24 cellular contexts compared by ENCODE assay signal in genomic region chr4:80014531-80014930, GRCh38. TPM values are rescaled to one million over a fixed set of nuclear protein-coding genes. Genes with fewer than 3 reads are reported as not detected.
DNase-seq lines count a peak whose midpoint lies in the region; ATAC-seq, FAIRE-seq and TF ChIP-seq lines count a peak whose summit lies in the region.
"Had no signal": no experiment of that assay in that cellular context is flagged by ENCODE, and none has a peak within 500 bp of the region (broad histone marks: within the 10 kb centered on the region; RNA-seq: fewer than 3 reads in every experiment).

No MANE protein-coding gene starts in this region.

- H3K9me3 ChIP-seq in astrocyte (ENCODE audit: insufficient read depth, low read depth, low read length) (no peaks in the 10 kb centered on the region), uterus (no peaks in the 10 kb centered on the region), psoas muscle (no peaks in the 10 kb centered on the region), esophagus squamous epithelium (no peaks in the 10 kb centered on the region)
- H3K9me3 ChIP-seq: HAP-1, SJCRH30 had no signal

- 97 to 100% (median 97%) methylated on average over 3 of the region's 3 CpGs for WGBS in psoas muscle, 3 donors
- 84 to 97% methylated on average over 3 of the region's 3 CpGs for WGBS in esophagus squamous epithelium, 2 donors

- ATAC-seq in psoas muscle = no peak
- ATAC-seq: GM12878, GM23338, Panc1 had no signal

- H3K4me3 Mint-ChIP-seq in astrocyte (ENCODE audit: unreplicated experiment) = no peak overlapping the region
- H3K4me3 Mint-ChIP-seq in HFFc6 = no peak overlapping the region
- H3K4me3 Mint-ChIP-seq: CD14-positive monocyte, GM23338 had no signal

- H3K27ac ChIP-seq in astrocyte (ENCODE audit: low read depth, low read length) (no peak overlapping the region), uterus (peak overlapping the region; percentile 68 to 86), psoas muscle (no peak overlapping the region), esophagus squamous epithelium (no peak overlapping the region)
- H3K27ac ChIP-seq: SJCRH30 had no signal

- TF ChIP-seq CTCF in astrocyte (IDR thresholded peaks at IDR 0.05; ENCODE audit: insufficient read depth, low read depth, low read length) (no peak), uterus (IDR thresholded peaks at IDR 0.05) (no peak), HFFc6 (IDR thresholded peaks at IDR 0.05) (no peak), psoas muscle (IDR thresholded peaks at IDR 0.05) (no peak), esophagus squamous epithelium (IDR thresholded peaks at IDR 0.05) (no peak)

- H3K4me1 Mint-ChIP-seq in astrocyte (ENCODE audit: low read depth, unreplicated experiment) (peaks cover 3% of the 10 kb centered on the region), HFFc6 (ENCODE audit: low read depth) (peaks cover 37% of the 10 kb centered on the region)

- H3K4me2 ChIP-seq in astrocyte (ENCODE audit: low read length) = no peak overlapping the region
- H3K4me2 ChIP-seq: GM23338 had no signal

- intact Hi-C loops in uterus (cut with DNase I; ENCODE audit: low total_unique reads) (no loop called here), psoas muscle (cut with DNase I) (no loop called here), esophagus squamous epithelium (cut with DNase I) (no loop called here)

- H3K27me3 ChIP-seq in astrocyte (ENCODE audit: insufficient read depth, low read length) = no peaks in the 10 kb centered on the region
- no peaks in the 10 kb centered on the region for H3K27me3 ChIP-seq in uterus
- no peaks in the 10 kb centered on the region for H3K27me3 ChIP-seq in psoas muscle (ENCODE audit: insufficient read depth in 3 of 3, low read length in 2 of 3)
- no peaks in the 10 kb centered on the region for H3K27me3 ChIP-seq in esophagus squamous epithelium
- H3K27me3 ChIP-seq: SJCRH30 had no signal

- TF ChIP-seq POLR2A in uterus (IDR thresholded peaks at IDR 0.05) (no peak), esophagus squamous epithelium (IDR thresholded peaks at IDR 0.05) (no peak)

- H3K27me3 Mint-ChIP-seq in astrocyte (ENCODE audit: low read depth, unreplicated experiment) = no peaks in the 10 kb centered on the region
- no peaks in the 10 kb centered on the region for H3K27me3 Mint-ChIP-seq in HFFc6 (ENCODE audit: insufficient read depth)

- peaks cover 20% of the 10 kb centered on the region for H3K79me2 ChIP-seq in astrocyte (ENCODE audit: insufficient read depth, low read length)

- H3K36me3 Mint-ChIP-seq in astrocyte (ENCODE audit: low read depth, unreplicated experiment) = peaks cover 2% of the 10 kb centered on the region
- H3K36me3 Mint-ChIP-seq in HFFc6 (ENCODE audit: low read depth) = peaks cover 20% of the 10 kb centered on the region

- no peak for FAIRE-seq in astrocyte (lab: Jason Lieb, UNC)
- FAIRE-seq: D721Med, GM12878 had no signal

- H3K27ac Mint-ChIP-seq in astrocyte (ENCODE audit: unreplicated experiment) = no peak overlapping the region
- H3K27ac Mint-ChIP-seq in HFFc6 = no peak overlapping the region
- H3K27ac Mint-ChIP-seq: GM23338 had no signal

- H3K4me3 ChIP-seq in astrocyte (ENCODE audit: insufficient read depth, low read depth, low read length) (no peak overlapping the region), uterus (no peak overlapping the region), psoas muscle (no peak overlapping the region), esophagus squamous epithelium (no peak overlapping the region)
- H3K4me3 ChIP-seq: GM12878, GM23338, HAP-1, SJCRH30 had no signal

- H3K9ac ChIP-seq in astrocyte (ENCODE audit: low read length) = no peak overlapping the region

- H3K9me3 Mint-ChIP-seq in astrocyte (ENCODE audit: unreplicated experiment) (no peaks in the 10 kb centered on the region), HFFc6 (no peaks in the 10 kb centered on the region)
- H3K9me3 Mint-ChIP-seq: CD14-positive monocyte, GM23338 had no signal

- no peak overlapping the region for H2AFZ ChIP-seq in astrocyte (ENCODE audit: low read depth, low read length)
- H2AFZ ChIP-seq: GM23338 had no signal

- no peaks in the 10 kb centered on the region for H4K20me1 ChIP-seq in astrocyte (ENCODE audit: insufficient read depth, low read length)

- H3K36me3 ChIP-seq in astrocyte (ENCODE audit: insufficient read depth, low read length) (peaks cover 17% of the 10 kb centered on the region), uterus (no peaks in the 10 kb centered on the region), psoas muscle (ENCODE audit: insufficient read depth in 1 of 2, low read depth in 1 of 2) (peaks cover 0 to 22% of the 10 kb centered on the region in 2 donors), esophagus squamous epithelium (peaks cover 0 to 17% (median 0%) of the 10 kb centered on the region in 3 donors)
- H3K36me3 ChIP-seq: HAP-1 had no signal

- peaks cover 35% of the 10 kb centered on the region for H3K4me1 ChIP-seq in astrocyte (ENCODE audit: insufficient read depth, low read length)
- H3K4me1 ChIP-seq in uterus = peaks cover 3 to 5% of the 10 kb centered on the region in 2 donors
- H3K4me1 ChIP-seq in psoas muscle = no peaks in the 10 kb centered on the region
- peaks cover 0 to 15% (median 0%) of the 10 kb centered on the region in 3 donors for H3K4me1 ChIP-seq in esophagus squamous epithelium

- DNase-seq in EH (ENCODE audit: low read depth) = peak; percentile 39
- peak; percentile 27 for DNase-seq in astrocyte (ENCODE audit: low read depth)
- peak; percentile 38 for DNase-seq in islet precursor cell
- DNase-seq in uterus = no peak
- DNase-seq in HFFc6 = no peak
- DNase-seq in psoas muscle = no peak
- no peak for DNase-seq in esophagus squamous epithelium (lab: John Stamatoyannopoulos, UW)
- DNase-seq: AML-193; KBM-7; MM.1S; NCI-H1048; NCI-H1436; NCI-H1930; NCI-H2227 treated with DMSO at 0.1 percent for 48 hours; NCI-H524; NCI-H774; NK-92 treated with Interleukin-12 subunit alpha and Interleukin-12 subunit beta, amount 100 ng/mL, for 24 hours; SJCRH30 had no signal

RNA-seq across cellular contexts. Expression of gene ANTXR2, which starts 58.5 kb away (rescaled TPM):
- total RNA-seq in astrocyte (29.8 and 34.7 TPM in 2 replicates), uterus (100 to 1,000 TPM in 3 of 4 donors, 10 to 100 TPM in 1; 51.8 to 182 (median 144) TPM), psoas muscle (10 to 100 TPM; 10.3 to 21.9 (median 14.8) TPM), esophagus squamous epithelium (10 to 100 TPM in 2 of 4 donors, 1 to 10 TPM in 2; 1.6 to 60.3 (median 21.5) TPM)
- 100 to 1,000 TPM; 137 to 198 (median 144) TPM for total RNA-seq in HFFc6 (2021; fragmentation: NEBNext Ultra II Directional; extraction: Animal tissue kit (Norgen Biotek cat#: 25700))
- 1 to 10 TPM; 3.3 to 7.7 (median 5.4) TPM for polyA plus RNA-seq in psoas muscle

Comparison
In these comparisons a context has a peak if more than half of its experiments do, and no peak if none do; other contexts are left out.
1. DNase-seq: peak in EH (single experiment), astrocyte (single experiment) and islet precursor cell (single experiment); none in uterus (0 of 2), HFFc6 (single experiment), psoas muscle (0 of 2) and esophagus squamous epithelium (single experiment).
2. H3K27ac ChIP-seq: peak in uterus (2 of 2); none in astrocyte (single experiment), psoas muscle (single experiment) and esophagus squamous epithelium (0 of 4).